In genomic region chr2:17135619-17136018, GRCh38 we compare ENCODE assay signal across 37 cellular contexts.
"Had no signal": no experiment of that assay in that cellular context is flagged by ENCODE, and none has a peak within 500 bp of the region (broad histone marks: within the 10 kb centered on the region; RNA-seq: fewer than 3 reads in every experiment).

No MANE protein-coding gene starts in this region.

- H3K36me3 Mint-ChIP-seq: activated CD8-positive, alpha-beta memory T cell treated with anti-CD3 and anti-CD28 coated beads, Interleukin-2, amount 10 ng/mL, durations not matched to agents 7 days and 5 days; activated naive CD4-positive, alpha-beta T cell treated with anti-CD3 and anti-CD28 coated beads, Interleukin-2, amount 10 ng/mL, durations not matched to agents 7 days and 5 days; activated naive CD4-positive, alpha-beta T cell treated with anti-CD3 and anti-CD28 coated beads, Interleukin-2, amount 50 U/mL, for 24 hours; activated naive CD8-positive, alpha-beta T cell; activated naive CD8-positive, alpha-beta T cell treated with anti-CD3 and anti-CD28 coated beads, Interleukin-2, amount 10 ng/mL, durations not matched to agents 7 days and 5 days; WTC11 had no signal

- H3K27me3 ChIP-seq: ascending aorta, body of pancreas, brain microvascular endothelial cell, breast epithelium had no signal

- H3K27ac Mint-ChIP-seq: activated CD4-positive, alpha-beta memory T cell treated with anti-CD3 and anti-CD28 coated beads, Interleukin-2, amount 10 ng/mL, durations not matched to agents 7 days and 5 days; activated CD4-positive, alpha-beta T cell treated with anti-CD3 and anti-CD28 coated beads for 36 hours; activated CD4-positive, alpha-beta T cell treated with anti-CD3 and anti-CD28 coated beads, Interleukin-2, amount 10 ng/mL, durations not matched to agents 7 days and 5 days; activated CD8-positive, alpha-beta memory T cell treated with anti-CD3 and anti-CD28 coated beads, Interleukin-2, amount 10 ng/mL, durations not matched to agents 7 days and 5 days; activated CD8-positive, alpha-beta T cell treated with anti-CD3 and anti-CD28 coated beads, Interleukin-2, amount 10 ng/mL, durations not matched to agents 7 days and 5 days; activated naive CD4-positive, alpha-beta T cell treated with anti-CD3 and anti-CD28 coated beads, Interleukin-2, amount 10 ng/mL, durations not matched to agents 7 days and 5 days; activated naive CD4-positive, alpha-beta T cell treated with anti-CD3 and anti-CD28 coated beads, Interleukin-2, amount 50 U/mL, for 24 hours; activated naive CD8-positive, alpha-beta T cell; activated naive CD8-positive, alpha-beta T cell treated with anti-CD3 and anti-CD28 coated beads, Interleukin-2, amount 10 ng/mL, durations not matched to agents 7 days and 5 days; activated naive CD8-positive, alpha-beta T cell treated with anti-CD3 and anti-CD28 coated beads, Interleukin-2, amount 50 U/mL, for 24 hours; activated T-cell treated with anti-CD3 and anti-CD28 coated beads, Interleukin-2, amount 50 U/mL, for 24 hours; activated T-helper 2 cell treated with anti-CD3 and anti-CD28 coated beads, Interferon-gamma antibody, Interleukin-2, Interleukin-4, amounts not matched to agents 10 μg/mL and 5 μg/mL and 100 μg/mL, durations not matched to agents 14 hours and 24 hours and 36 hours; T-helper 1 cell treated with Interleukin-12 subunit alpha and Interleukin-12 subunit beta and Interleukin-4 antibody, amounts not matched to agents 30 μg/mL and 1 μg/mL, for 36 hours; T-helper 2 cell treated with Interferon-gamma antibody and Interleukin-4, amounts not matched to agents 5 μg/mL and 100 μg/mL, for 36 hours; WTC11 had no signal

- H3K4me3 ChIP-seq: ascending aorta, body of pancreas, breast epithelium had no signal

- H3K9me3 ChIP-seq: ascending aorta, body of pancreas, breast epithelium had no signal

- H3K4me1 Mint-ChIP-seq: activated CD4-positive, alpha-beta memory T cell treated with anti-CD3 and anti-CD28 coated beads, Interleukin-2, amount 10 ng/mL, durations not matched to agents 7 days and 5 days; activated CD4-positive, alpha-beta T cell treated with anti-CD3 and anti-CD28 coated beads for 36 hours; activated CD4-positive, alpha-beta T cell treated with anti-CD3 and anti-CD28 coated beads, Interleukin-2, amount 10 ng/mL, durations not matched to agents 7 days and 5 days; activated CD8-positive, alpha-beta memory T cell treated with anti-CD3 and anti-CD28 coated beads, Interleukin-2, amount 10 ng/mL, durations not matched to agents 7 days and 5 days; activated naive CD4-positive, alpha-beta T cell treated with anti-CD3 and anti-CD28 coated beads, Interleukin-2, amount 10 ng/mL, durations not matched to agents 7 days and 5 days; activated naive CD4-positive, alpha-beta T cell treated with anti-CD3 and anti-CD28 coated beads, Interleukin-2, amount 50 U/mL, for 24 hours; activated naive CD8-positive, alpha-beta T cell treated with anti-CD3 and anti-CD28 coated beads, Interleukin-2, amount 10 ng/mL, durations not matched to agents 7 days and 5 days; activated naive CD8-positive, alpha-beta T cell treated with anti-CD3 and anti-CD28 coated beads, Interleukin-2, amount 50 U/mL, for 24 hours had no signal

- H3K27ac ChIP-seq: ascending aorta, body of pancreas, brain microvascular endothelial cell, breast epithelium, WERI-Rb-1 had no signal

- ATAC-seq: activated CD4-positive, alpha-beta T cell treated with anti-CD3 and anti-CD28 coated beads for 36 hours; activated CD4-positive, CD25-positive, alpha-beta regulatory T cell treated with anti-CD3 and anti-CD28 coated beads, Interleukin-2, amount 50 U/mL, for 24 hours; activated CD8-positive, alpha-beta memory T cell treated with anti-CD3 and anti-CD28 coated beads, Interleukin-2, amount 10 ng/mL, durations not matched to agents 7 days and 5 days; activated CD8-positive, alpha-beta T cell treated with anti-CD3 and anti-CD28 coated beads, Interleukin-2, amount 10 ng/mL, durations not matched to agents 7 days and 5 days; activated naive CD8-positive, alpha-beta T cell treated with anti-CD3 and anti-CD28 coated beads, Interleukin-2, amount 50 U/mL, for 24 hours; body of pancreas; WTC11 had no signal

- H3K4me1 ChIP-seq: ascending aorta, body of pancreas, breast epithelium had no signal

- H3K27me3 Mint-ChIP-seq: activated CD4-positive, alpha-beta memory T cell treated with anti-CD3 and anti-CD28 coated beads, Interleukin-2, amount 10 ng/mL, durations not matched to agents 7 days and 5 days; activated CD4-positive, alpha-beta T cell treated with anti-CD3 and anti-CD28 coated beads, Interleukin-2, amount 10 ng/mL, durations not matched to agents 7 days and 5 days; activated CD8-positive, alpha-beta memory T cell treated with anti-CD3 and anti-CD28 coated beads, Interleukin-2, amount 10 ng/mL, durations not matched to agents 7 days and 5 days; activated naive CD4-positive, alpha-beta T cell treated with anti-CD3 and anti-CD28 coated beads, Interleukin-2, amount 10 ng/mL, durations not matched to agents 7 days and 5 days; activated naive CD4-positive, alpha-beta T cell treated with anti-CD3 and anti-CD28 coated beads, Interleukin-2, amount 50 U/mL, for 24 hours; activated naive CD8-positive, alpha-beta T cell treated with anti-CD3 and anti-CD28 coated beads, Interleukin-2, amount 10 ng/mL, durations not matched to agents 7 days and 5 days; activated naive CD8-positive, alpha-beta T cell treated with anti-CD3 and anti-CD28 coated beads, Interleukin-2, amount 50 U/mL, for 24 hours; activated T-cell treated with anti-CD3 and anti-CD28 coated beads, Interleukin-2, amount 50 U/mL, for 24 hours had no signal

- H3K36me3 ChIP-seq: ascending aorta, brain microvascular endothelial cell, breast epithelium, WERI-Rb-1 had no signal

- DNase-seq: activated CD4-positive, alpha-beta memory T cell treated with anti-CD3 and anti-CD28 coated beads, Interleukin-2, amount 10 ng/mL, durations not matched to agents 7 days and 5 days; activated CD4-positive, alpha-beta T cell treated with anti-CD3 and anti-CD28 coated beads for 1 hour; activated CD4-positive, alpha-beta T cell treated with anti-CD3 and anti-CD28 coated beads for 36 hours; activated CD4-positive, alpha-beta T cell treated with anti-CD3 and anti-CD28 coated beads for 48 hours; activated CD4-positive, alpha-beta T cell treated with anti-CD3 and anti-CD28 coated beads, Interleukin-2, amount 10 ng/mL, durations not matched to agents 7 days and 5 days; activated CD4-positive, alpha-beta T cell treated with anti-CD3 and anti-CD28 coated beads, Interleukin-2, amount 50 U/mL, for 48 hours; activated CD4-positive, CD25-positive, alpha-beta regulatory T cell; activated CD8-positive, alpha-beta memory T cell treated with anti-CD3 and anti-CD28 coated beads for 24 hours; activated CD8-positive, alpha-beta memory T cell treated with anti-CD3 and anti-CD28 coated beads, Interleukin-2, amount 10 ng/mL, durations not matched to agents 7 days and 5 days; activated CD8-positive, alpha-beta memory T cell treated with anti-CD3 and anti-CD28 coated beads, Interleukin-2, amount 50 U/mL, for 48 hours; activated CD8-positive, alpha-beta T cell treated with anti-CD3 and anti-CD28 coated beads, Interleukin-2, amount 10 ng/mL, durations not matched to agents 7 days and 5 days; activated effector memory CD4-positive, alpha-beta T cell treated with Interleukin-2 at 50 U/mL for 16 hours; activated gamma-delta T cell; activated naive CD4-positive, alpha-beta T cell treated with anti-CD3 and anti-CD28 coated beads, Interleukin-2, amount 10 ng/mL, durations not matched to agents 7 days and 5 days; activated naive CD4-positive, alpha-beta T cell treated with Interleukin-2 at 50 U/mL for 16 hours; activated naive CD8-positive, alpha-beta T cell treated with anti-CD3 and anti-CD28 coated beads, Interleukin-2, amount 10 ng/mL, durations not matched to agents 7 days and 5 days; activated naive CD8-positive, alpha-beta T cell treated with anti-CD3 and anti-CD28 coated beads, Interleukin-2, amount 50 U/mL, for 24 hours; activated T-cell treated with anti-CD3 and anti-CD28 coated beads, Interleukin-2, amount 50 U/mL, for 24 hours; activated T-cell treated with anti-CD3 and anti-CD28 coated beads, Interleukin-2, amount 50 U/mL, for 48 hours; amygdala; anterior cingulate cortex; body of pancreas; brain microvascular endothelial cell; central memory CD4-positive, alpha-beta T cell; T-helper 2 cell; T-helper 9 cell; WERI-Rb-1 had no signal

- H3K9me3 Mint-ChIP-seq: activated CD4-positive, alpha-beta T cell treated with anti-CD3 and anti-CD28 coated beads, Interleukin-2, amount 10 ng/mL, durations not matched to agents 7 days and 5 days; activated naive CD8-positive, alpha-beta T cell treated with anti-CD3 and anti-CD28 coated beads, Interleukin-2, amount 10 ng/mL, durations not matched to agents 7 days and 5 days; activated naive CD8-positive, alpha-beta T cell treated with anti-CD3 and anti-CD28 coated beads, Interleukin-2, amount 50 U/mL, for 24 hours; activated T-helper 2 cell treated with anti-CD3 and anti-CD28 coated beads, Interferon-gamma antibody, Interleukin-2, Interleukin-4, amounts not matched to agents 10 μg/mL and 5 μg/mL and 100 μg/mL, durations not matched to agents 14 hours and 24 hours and 36 hours; T-helper 1 cell treated with Interleukin-12 subunit alpha and Interleukin-12 subunit beta and Interleukin-4 antibody, amounts not matched to agents 30 μg/mL and 1 μg/mL, for 36 hours; T-helper 2 cell treated with Interferon-gamma antibody and Interleukin-4, amounts not matched to agents 5 μg/mL and 100 μg/mL, for 36 hours; WTC11 had no signal

- H3K4me3 Mint-ChIP-seq: activated CD4-positive, alpha-beta memory T cell treated with anti-CD3 and anti-CD28 coated beads, Interleukin-2, amount 10 ng/mL, durations not matched to agents 7 days and 5 days; activated CD4-positive, alpha-beta T cell treated with anti-CD3 and anti-CD28 coated beads for 36 hours; activated CD4-positive, alpha-beta T cell treated with anti-CD3 and anti-CD28 coated beads, Interleukin-2, amount 10 ng/mL, durations not matched to agents 7 days and 5 days; activated CD8-positive, alpha-beta memory T cell treated with anti-CD3 and anti-CD28 coated beads, Interleukin-2, amount 10 ng/mL, durations not matched to agents 7 days and 5 days; activated CD8-positive, alpha-beta T cell treated with anti-CD3 and anti-CD28 coated beads, Interleukin-2, amount 10 ng/mL, durations not matched to agents 7 days and 5 days; activated naive CD4-positive, alpha-beta T cell treated with anti-CD3 and anti-CD28 coated beads, Interleukin-2, amount 10 ng/mL, durations not matched to agents 7 days and 5 days; activated naive CD4-positive, alpha-beta T cell treated with anti-CD3 and anti-CD28 coated beads, Interleukin-2, amount 50 U/mL, for 24 hours; activated naive CD8-positive, alpha-beta T cell; activated naive CD8-positive, alpha-beta T cell treated with anti-CD3 and anti-CD28 coated beads, Interleukin-2, amount 10 ng/mL, durations not matched to agents 7 days and 5 days; activated naive CD8-positive, alpha-beta T cell treated with anti-CD3 and anti-CD28 coated beads, Interleukin-2, amount 50 U/mL, for 24 hours; activated T-cell treated with anti-CD3 and anti-CD28 coated beads, Interleukin-2, amount 50 U/mL, for 24 hours; T-helper 1 cell treated with Interleukin-12 subunit alpha and Interleukin-12 subunit beta and Interleukin-4 antibody, amounts not matched to agents 30 μg/mL and 1 μg/mL, for 36 hours; T-helper 2 cell treated with Interferon-gamma antibody and Interleukin-4, amounts not matched to agents 5 μg/mL and 100 μg/mL, for 36 hours; WTC11 had no signal

- FAIRE-seq: TTC549 had no signal
